Comparison of ENCODE assay signal across 1 cellular context in genomic region chr6:148235446-148235845, GRCh38.
TF ChIP-seq lines count a peak whose summit lies in the region.

No MANE protein-coding gene starts in this region.

TF ChIP-seq in IMR-90, 13 proteins besides CTCF, POLR2A, EP300 and RAD21 (continued from another document):
- TF ChIP-seq ELK1 (IDR thresholded peaks at IDR 0.05; ENCODE audit: borderline replicate concordance, low read depth, low read length) (no peak), MAFK (IDR thresholded peaks at IDR 0.05; ENCODE audit: low read depth, low read length) (peak; percentile 31; the same call in 1 of the 2 replicates), MXI1 (IDR thresholded peaks at IDR 0.05; ENCODE audit: borderline replicate concordance, low read depth, low read length) (no peak), CEBPB (IDR thresholded peaks at IDR 0.05; ENCODE audit: low read depth, low read length) (no peak)
